ENCODE assay signal across 1 cellular context in genomic region chr3:196287405-196288140, GRCh38.
TF ChIP-seq lines count a peak whose summit lies in the region.

PCYT1A (minus strand) TSS chr3:196287726; CDS start chr3:196270531, 17,195 bp downstream.

TF ChIP-seq in HepG2, 621 proteins besides CTCF, POLR2A, EP300 and RAD21 (continued from another document and continues in another):
- 0 out of 2 replicates have a peak, but pooled peaks have one; percentile 55 for TF ChIP-seq ZNF570 (CRISPR knock-in tag; IDR thresholded peaks at IDR 0.05; ENCODE audit: borderline replicate concordance)
- no peak for TF ChIP-seq HNRNPUL1 (IDR thresholded peaks at IDR 0.05; ENCODE audit: low read depth, low read length)
- TF ChIP-seq SRY (CRISPR knock-in tag; IDR thresholded peaks at IDR 0.05) = peak; percentile 45; the same call in 1 of the 2 replicates
- peak; percentile 54; the same call in 1 of the 2 replicates for TF ChIP-seq ZSCAN21 (CRISPR knock-in tag; IDR thresholded peaks at IDR 0.05; ENCODE audit: borderline replicate concordance)
- TF ChIP-seq ZNF441 (CRISPR knock-in tag; IDR thresholded peaks at IDR 0.05; ENCODE audit: borderline replicate concordance) = peak; percentile 72; the same call in 1 of the 2 replicates
- TF ChIP-seq, protein P1, sequence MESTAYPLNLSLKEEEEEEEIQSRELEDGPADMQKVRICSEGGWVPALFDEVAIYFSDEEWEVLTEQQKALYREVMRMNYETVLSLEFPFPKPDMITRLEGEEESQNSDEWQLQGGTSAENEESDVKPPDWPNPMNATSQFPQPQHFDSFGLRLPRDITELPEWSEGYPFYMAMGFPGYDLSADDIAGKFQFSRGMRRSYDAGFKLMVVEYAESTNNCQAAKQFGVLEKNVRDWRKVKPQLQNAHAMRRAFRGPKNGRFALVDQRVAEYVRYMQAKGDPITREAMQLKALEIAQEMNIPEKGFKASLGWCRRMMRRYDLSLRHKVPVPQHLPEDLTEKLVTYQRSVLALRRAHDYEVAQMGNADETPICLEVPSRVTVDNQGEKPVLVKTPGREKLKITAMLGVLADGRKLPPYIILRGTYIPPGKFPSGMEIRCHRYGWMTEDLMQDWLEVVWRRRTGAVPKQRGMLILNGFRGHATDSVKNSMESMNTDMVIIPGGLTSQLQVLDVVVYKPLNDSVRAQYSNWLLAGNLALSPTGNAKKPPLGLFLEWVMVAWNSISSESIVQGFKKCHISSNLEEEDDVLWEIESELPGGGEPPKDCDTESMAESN (CRISPR knock-in tag; conservative IDR thresholded peaks at IDR 0.05) = peak; percentile 90
- TF ChIP-seq ARNT (IDR thresholded peaks at IDR 0.05) = no peak
- TF ChIP-seq TSC22D2 (CRISPR knock-in tag; IDR thresholded peaks at IDR 0.05; ENCODE audit: borderline replicate concordance) = no peak; the same call in 1 of the 2 replicates
- TF ChIP-seq ZBTB20 (CRISPR knock-in tag; IDR thresholded peaks at IDR 0.05; ENCODE audit: borderline replicate concordance, low read depth) = peak; percentile 85; the same call in 1 of the 2 replicates
- TF ChIP-seq ZBTB38 (CRISPR knock-in tag; IDR thresholded peaks at IDR 0.05) = no peak; the same call in 1 of the 2 replicates
- TF ChIP-seq ZNF30 (CRISPR knock-in tag; IDR thresholded peaks at IDR 0.05) = no peak
- TF ChIP-seq, protein P2, sequence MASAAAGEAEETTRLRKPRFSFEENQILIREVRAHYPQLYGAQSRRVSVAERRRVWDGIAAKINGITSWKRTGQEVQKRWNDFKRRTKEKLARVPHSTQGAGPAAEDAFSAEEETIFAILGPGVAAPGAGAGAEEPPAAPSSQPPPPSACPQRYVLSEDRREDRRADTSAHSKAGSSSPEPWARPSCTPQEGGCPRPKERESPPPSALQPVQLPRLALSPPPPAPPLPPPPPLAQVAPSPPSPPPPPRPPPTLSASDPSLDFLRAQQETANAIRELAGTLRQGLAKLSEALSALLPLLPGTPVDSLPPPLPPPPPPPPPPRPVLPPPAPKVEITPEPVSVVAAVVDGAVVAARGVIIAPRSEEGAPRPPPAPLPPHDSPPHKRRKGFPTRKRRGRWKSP (CRISPR knock-in tag; IDR thresholded peaks at IDR 0.05) = no peak; the same call in 1 of the 2 replicates
- TF ChIP-seq RNF219 (CRISPR knock-in tag; IDR thresholded peaks at IDR 0.05) = no peak
- peak; percentile 75; the same call in 1 of the 2 replicates for TF ChIP-seq SP5 (CRISPR knock-in tag; IDR thresholded peaks at IDR 0.05; ENCODE audit: borderline replicate concordance, low read depth)
- peak; percentile 94 for TF ChIP-seq ZNF780A (CRISPR knock-in tag; IDR thresholded peaks at IDR 0.05)
- no peak for TF ChIP-seq ZNF569 (CRISPR knock-in tag; IDR thresholded peaks at IDR 0.05; ENCODE audit: borderline replicate concordance)
- peak; percentile 80 for TF ChIP-seq ZBTB2 (CRISPR knock-in tag; IDR thresholded peaks at IDR 0.05; ENCODE audit: low read depth)
- peak; percentile 8 for TF ChIP-seq SKI (IDR thresholded peaks at IDR 0.05; ENCODE audit: partially characterized antibody)
- no peak for TF ChIP-seq PHF5A (CRISPR knock-in tag; IDR thresholded peaks at IDR 0.05; ENCODE audit: low read depth, unreplicated experiment)
- TF ChIP-seq, protein P3, sequence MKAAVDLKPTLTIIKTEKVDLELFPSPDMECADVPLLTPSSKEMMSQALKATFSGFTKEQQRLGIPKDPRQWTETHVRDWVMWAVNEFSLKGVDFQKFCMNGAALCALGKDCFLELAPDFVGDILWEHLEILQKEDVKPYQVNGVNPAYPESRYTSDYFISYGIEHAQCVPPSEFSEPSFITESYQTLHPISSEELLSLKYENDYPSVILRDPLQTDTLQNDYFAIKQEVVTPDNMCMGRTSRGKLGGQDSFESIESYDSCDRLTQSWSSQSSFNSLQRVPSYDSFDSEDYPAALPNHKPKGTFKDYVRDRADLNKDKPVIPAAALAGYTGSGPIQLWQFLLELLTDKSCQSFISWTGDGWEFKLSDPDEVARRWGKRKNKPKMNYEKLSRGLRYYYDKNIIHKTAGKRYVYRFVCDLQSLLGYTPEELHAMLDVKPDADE (CRISPR knock-in tag; IDR thresholded peaks at IDR 0.05) = no peak; the same call in 1 of the 2 replicates
- TF ChIP-seq PRPF4 (IDR thresholded peaks at IDR 0.05; ENCODE audit: low read depth, low read length, poor library complexity, severe bottlenecking) = no peak
- no peak for TF ChIP-seq ZNF512 (CRISPR knock-in tag; IDR thresholded peaks at IDR 0.05)
- TF ChIP-seq POGZ (CRISPR knock-in tag; IDR thresholded peaks at IDR 0.05) = peak; percentile 65
- TF ChIP-seq NFYB (CRISPR knock-in tag; IDR thresholded peaks at IDR 0.05) = peak; percentile 77
- TF ChIP-seq SALL2 (CRISPR knock-in tag; IDR thresholded peaks at IDR 0.05) = peak; percentile 96
- peak; percentile 79; the same call in 1 of the 2 replicates for TF ChIP-seq ZNF598 (CRISPR knock-in tag; IDR thresholded peaks at IDR 0.05; ENCODE audit: borderline replicate concordance)
- TF ChIP-seq ZNF362 (CRISPR knock-in tag; IDR thresholded peaks at IDR 0.05; ENCODE audit: borderline replicate concordance) = peak; percentile 8; the same call in 1 of the 2 replicates
- no peak for TF ChIP-seq ATF7 (IDR thresholded peaks at IDR 0.05)
- no peak for TF ChIP-seq ATF7 (CRISPR knock-in tag; IDR thresholded peaks at IDR 0.05)
- peak; percentile 73 for TF ChIP-seq SPEN (CRISPR knock-in tag; IDR thresholded peaks at IDR 0.05; ENCODE audit: low read depth)
- no peak; the same call in none of the 2 replicates for TF ChIP-seq NRL (CRISPR knock-in tag; IDR thresholded peaks at IDR 0.05; ENCODE audit: borderline replicate concordance)
- TF ChIP-seq SOX5 (CRISPR knock-in tag; IDR thresholded peaks at IDR 0.05; ENCODE audit: borderline replicate concordance) = no peak
- TF ChIP-seq ZFYVE20 (CRISPR knock-in tag; IDR thresholded peaks at IDR 0.05; ENCODE audit: borderline replicate concordance, low read depth) = no peak
- TF ChIP-seq REST (IDR thresholded peaks at IDR 0.05; ENCODE audit: borderline replicate concordance in 1 of 2, low read depth in 1 of 2, low read length in 2 of 2) = no peak; a peak in 1 of 4 replicates
- TF ChIP-seq EEA1 (CRISPR knock-in tag; IDR thresholded peaks at IDR 0.05; ENCODE audit: borderline replicate concordance) = no peak; the same call in 1 of the 2 replicates
- TF ChIP-seq RFX5 (IDR thresholded peaks at IDR 0.05; ENCODE audit: low read depth, low read length) = no peak; the same call in 1 of the 2 replicates
- TF ChIP-seq, protein P4, sequence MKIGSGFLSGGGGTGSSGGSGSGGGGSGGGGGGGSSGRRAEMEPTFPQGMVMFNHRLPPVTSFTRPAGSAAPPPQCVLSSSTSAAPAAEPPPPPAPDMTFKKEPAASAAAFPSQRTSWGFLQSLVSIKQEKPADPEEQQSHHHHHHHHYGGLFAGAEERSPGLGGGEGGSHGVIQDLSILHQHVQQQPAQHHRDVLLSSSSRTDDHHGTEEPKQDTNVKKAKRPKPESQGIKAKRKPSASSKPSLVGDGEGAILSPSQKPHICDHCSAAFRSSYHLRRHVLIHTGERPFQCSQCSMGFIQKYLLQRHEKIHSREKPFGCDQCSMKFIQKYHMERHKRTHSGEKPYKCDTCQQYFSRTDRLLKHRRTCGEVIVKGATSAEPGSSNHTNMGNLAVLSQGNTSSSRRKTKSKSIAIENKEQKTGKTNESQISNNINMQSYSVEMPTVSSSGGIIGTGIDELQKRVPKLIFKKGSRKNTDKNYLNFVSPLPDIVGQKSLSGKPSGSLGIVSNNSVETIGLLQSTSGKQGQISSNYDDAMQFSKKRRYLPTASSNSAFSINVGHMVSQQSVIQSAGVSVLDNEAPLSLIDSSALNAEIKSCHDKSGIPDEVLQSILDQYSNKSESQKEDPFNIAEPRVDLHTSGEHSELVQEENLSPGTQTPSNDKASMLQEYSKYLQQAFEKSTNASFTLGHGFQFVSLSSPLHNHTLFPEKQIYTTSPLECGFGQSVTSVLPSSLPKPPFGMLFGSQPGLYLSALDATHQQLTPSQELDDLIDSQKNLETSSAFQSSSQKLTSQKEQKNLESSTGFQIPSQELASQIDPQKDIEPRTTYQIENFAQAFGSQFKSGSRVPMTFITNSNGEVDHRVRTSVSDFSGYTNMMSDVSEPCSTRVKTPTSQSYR (CRISPR knock-in tag; IDR thresholded peaks at IDR 0.05; ENCODE audit: borderline replicate concordance) = no peak
